Comparison of ENCODE assay signal across 14 cellular contexts in genomic region chr1:78833491-78833890, GRCh38.
A peak's percentile ranks its signal among the peaks of the same experiment; 100 is the strongest.
DNase-seq lines count a peak whose midpoint lies in the region; ATAC-seq and TF ChIP-seq lines count a peak whose summit lies in the region.
"Had no signal": no experiment of that assay in that cellular context is flagged by ENCODE, and none has a peak within 500 bp of the region (broad histone marks: within the 10 kb centered on the region; RNA-seq: fewer than 3 reads in every experiment).

No MANE protein-coding gene starts in this region.

- no peaks in the 10 kb centered on the region for H3K9me3 Mint-ChIP-seq in stimulated activated naive CD8-positive, alpha-beta T cell treated with anti-CD3 and anti-CD28 coated beads, Interleukin-15, amount 100 ng/mL, for 72 hours
- H3K9me3 Mint-ChIP-seq: activated CD4-positive, alpha-beta T cell treated with anti-CD3 and anti-CD28 coated beads, Interleukin-2, amount 10 ng/mL, durations not matched to agents 7 days and 5 days; activated naive CD8-positive, alpha-beta T cell treated with anti-CD3 and anti-CD28 coated beads for 36 hours had no signal

- no peak overlapping the region for H3K4me3 Mint-ChIP-seq in stimulated activated naive CD8-positive, alpha-beta T cell treated with anti-CD3 and anti-CD28 coated beads, Interleukin-15, amount 100 ng/mL, for 72 hours
- H3K4me3 Mint-ChIP-seq: activated CD4-positive, alpha-beta T cell treated with anti-CD3 and anti-CD28 coated beads, Interleukin-2, amount 10 ng/mL, durations not matched to agents 7 days and 5 days; activated naive CD8-positive, alpha-beta T cell treated with anti-CD3 and anti-CD28 coated beads for 36 hours had no signal

- no peak overlapping the region for H2AFZ ChIP-seq in smooth muscle cell (ENCODE audit: low read depth)

- H3K9ac ChIP-seq in smooth muscle cell (ENCODE audit: low read depth): no peak overlapping the region

- no peaks in the 10 kb centered on the region for H4K20me1 ChIP-seq in smooth muscle cell (ENCODE audit: low read depth)

- H3K4me1 Mint-ChIP-seq in stimulated activated naive CD8-positive, alpha-beta T cell treated with anti-CD3 and anti-CD28 coated beads, Interleukin-15, amount 100 ng/mL, for 72 hours: peaks cover 19% of the 10 kb centered on the region

- WGBS in aorta, 2 donors: 31 to 36% methylated on average over 4 of the region's 4 CpGs
- 48% methylated on average over 4 of the region's 4 CpGs for WGBS in smooth muscle cell (ENCODE audit: low lambda C conversion rate)

- DNase-seq in stimulated activated naive CD8-positive, alpha-beta T cell treated with anti-CD3 and anti-CD28 coated beads, Interleukin-15, amount 100 ng/mL, for 72 hours: no peak
- DNase-seq in stimulated activated naive CD8-positive, alpha-beta T cell treated with anti-CD3 and anti-CD28 coated beads, Interleukin-15, Interleukin-2, amounts not matched to agents 100 U/mL and 50 U/mL, for 24 hours: no peak
- no peak for DNase-seq in RWPE2 (ENCODE audit: low spot score)
- DNase-seq in fibroblast of pulmonary artery (ENCODE audit: low read depth): peak; percentile 87
- DNase-seq in aorta: no peak
- no peak for DNase-seq in activated CD4-positive, alpha-beta T cell treated with anti-CD3 and anti-CD28 coated beads, Interleukin-2, amount 50 U/mL, for 1 hour
- DNase-seq in stimulated activated naive CD4-positive, alpha-beta T cell treated with Interleukin-2 at 50 U/mL for 16 hours (lab: John Stamatoyannopoulos, UW): no peak
- DNase-seq in smooth muscle cell (lab: John Stamatoyannopoulos, UW; ENCODE audit: unreplicated experiment): no peak
- DNase-seq: activated CD4-positive, alpha-beta T cell treated with anti-CD3 and anti-CD28 coated beads, Interleukin-2, amount 10 ng/mL, durations not matched to agents 7 days and 5 days; activated naive CD8-positive, alpha-beta T cell treated with anti-CD3 and anti-CD28 coated beads for 36 hours; BE2C; MV-4-11; stomach had no signal

- no peaks in the 10 kb centered on the region for H3K36me3 ChIP-seq in RWPE2 (ENCODE audit: low read depth)
- H3K36me3 ChIP-seq in aorta (ENCODE audit: control insufficient read depth in 1 of 2, insufficient read depth in 2 of 2, low read length in 1 of 2): no peaks in the 10 kb centered on the region
- no peaks in the 10 kb centered on the region for H3K36me3 ChIP-seq in smooth muscle cell (ENCODE audit: low read depth)
- H3K36me3 ChIP-seq: BE2C, stomach had no signal

- H3K4me2 ChIP-seq in smooth muscle cell: no peak overlapping the region

- H3K4me3 ChIP-seq in RWPE2 (ENCODE audit: severe bottlenecking) (no peak overlapping the region), fibroblast of pulmonary artery (replicated peaks; ENCODE audit: low read depth, low read length) (no peak overlapping the region), aorta (ENCODE audit: low read length in 2 of 2) (no peak overlapping the region), smooth muscle cell (no peak overlapping the region)
- H3K4me3 ChIP-seq: stomach had no signal

- H3K27me3 ChIP-seq in RWPE2 (ENCODE audit: insufficient read depth, poor library complexity, severe bottlenecking) (no peaks in the 10 kb centered on the region), aorta (ENCODE audit: control insufficient read depth in 1 of 2, insufficient read depth in 2 of 2, low read length in 1 of 2) (no peaks in the 10 kb centered on the region), smooth muscle cell (ENCODE audit: low read depth) (no peaks in the 10 kb centered on the region)
- H3K27me3 ChIP-seq: BE2C, stomach had no signal

- no peaks in the 10 kb centered on the region for H3F3A ChIP-seq in smooth muscle cell (ENCODE audit: low read depth)

- H3K27ac ChIP-seq in RWPE2 (ENCODE audit: poor library complexity, severe bottlenecking) (peak overlapping the region; percentile 99), aorta (ENCODE audit: low read depth in 1 of 2, low read length in 2 of 2) (no peak overlapping the region), smooth muscle cell (ENCODE audit: low read depth) (no peak overlapping the region)
- H3K27ac ChIP-seq: stomach had no signal

- H3K27me3 Mint-ChIP-seq in stimulated activated naive CD8-positive, alpha-beta T cell treated with anti-CD3 and anti-CD28 coated beads, Interleukin-15, amount 100 ng/mL, for 72 hours: peaks cover 12% of the 10 kb centered on the region
- H3K27me3 Mint-ChIP-seq: activated naive CD8-positive, alpha-beta T cell treated with anti-CD3 and anti-CD28 coated beads for 36 hours had no signal

- no peaks in the 10 kb centered on the region for H3K79me2 ChIP-seq in smooth muscle cell (ENCODE audit: low read depth)

- H3K27ac Mint-ChIP-seq in stimulated activated naive CD8-positive, alpha-beta T cell treated with anti-CD3 and anti-CD28 coated beads, Interleukin-15, amount 100 ng/mL, for 72 hours: peak overlapping the region; percentile 16 to 50
- H3K27ac Mint-ChIP-seq: activated CD4-positive, alpha-beta T cell treated with anti-CD3 and anti-CD28 coated beads, Interleukin-2, amount 10 ng/mL, durations not matched to agents 7 days and 5 days; activated naive CD8-positive, alpha-beta T cell treated with anti-CD3 and anti-CD28 coated beads for 36 hours had no signal

- intact Hi-C loops in aorta (cut with DNase I): no loop called here

- no peak for TF ChIP-seq CTCF in RWPE2 (IDR thresholded peaks at IDR 0.05; ENCODE audit: poor library complexity, severe bottlenecking)
- TF ChIP-seq CTCF in fibroblast of pulmonary artery (IDR thresholded peaks at IDR 0.05; ENCODE audit: low read length, missing control alignments): no peak
- no peak for TF ChIP-seq CTCF in smooth muscle cell (IDR thresholded peaks at IDR 0.05; ENCODE audit: borderline replicate concordance, insufficient read depth, poor library complexity, severe bottlenecking)

- ATAC-seq in stimulated activated naive CD8-positive, alpha-beta T cell treated with anti-CD3 and anti-CD28 coated beads, Interleukin-15, amount 100 ng/mL, for 72 hours: no peak
- no peak for ATAC-seq in stimulated activated naive CD8-positive, alpha-beta T cell treated with anti-CD3 and anti-CD28 coated beads, Interleukin-15, Interleukin-2, amounts not matched to agents 100 U/mL and 50 U/mL, for 24 hours
- ATAC-seq in RWPE2 (ENCODE audit: low read depth) (peak; percentile 48), aorta (ENCODE audit: low FRiP score) (no peak)
- ATAC-seq: Right ventricle myocardium inferior had no signal

- H3K4me1 ChIP-seq in RWPE2 (ENCODE audit: insufficient read depth, poor library complexity, severe bottlenecking) (peaks cover 36% of the 10 kb centered on the region), aorta (ENCODE audit: control insufficient read depth in 1 of 2, insufficient read depth in 2 of 2, low read length in 2 of 2) (no peaks in the 10 kb centered on the region), smooth muscle cell (ENCODE audit: low read depth) (no peaks in the 10 kb centered on the region)
- H3K4me1 ChIP-seq: BE2C, stomach had no signal

- H3K9me3 ChIP-seq in RWPE2 (ENCODE audit: severe bottlenecking) (no peaks in the 10 kb centered on the region), aorta (ENCODE audit: control insufficient read depth, low read length) (no peaks in the 10 kb centered on the region), smooth muscle cell (replicated peaks; ENCODE audit: low read depth) (no peaks in the 10 kb centered on the region)
- H3K9me3 ChIP-seq: BE2C, stomach had no signal
